8 cellular contexts compared by ENCODE assay signal in the genomic region with DNA sequence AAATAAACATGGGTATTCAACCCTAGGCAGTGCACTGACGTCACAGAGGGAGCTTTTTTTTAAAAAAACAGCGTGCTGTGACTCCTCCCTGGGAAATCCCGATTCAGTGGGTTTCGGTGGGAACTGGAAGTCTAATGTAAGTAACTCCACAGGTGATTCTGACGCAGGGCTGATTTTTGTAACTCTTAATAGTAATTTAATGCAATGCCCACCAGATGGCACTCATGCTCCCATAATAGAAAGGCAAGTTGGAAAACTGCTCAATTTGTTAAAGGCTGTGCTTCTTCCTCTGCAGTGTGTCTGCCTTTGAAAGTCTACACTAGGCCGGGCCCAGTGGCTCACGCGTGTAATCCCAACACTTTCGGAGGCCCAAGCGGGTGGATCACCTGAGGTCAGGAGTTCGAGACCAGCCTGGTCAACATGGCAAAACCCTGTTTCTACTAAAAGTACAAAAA.
DNase-seq lines count a peak whose midpoint lies in the region; ATAC-seq lines count a peak whose summit lies in the region.

No MANE protein-coding gene starts in this region.

- ATAC-seq in GM18867 (IDR thresholded peaks at IDR 0.05; ENCODE audit: unreplicated experiment) = peak; percentile 84
- ATAC-seq in HG03139 (IDR thresholded peaks at IDR 0.05; ENCODE audit: unreplicated experiment) = peak; percentile 85

- peak; percentile 90 for DNase-seq in Ammon's horn (ENCODE audit: low spot score)
- peak; percentile 23 for DNase-seq in NCI-H510A (lab: John Stamatoyannopoulos, UW)
- DNase-seq in activated CD4-positive, alpha-beta T cell treated with anti-CD3 and anti-CD28 coated beads, Interleukin-2, amount 50 U/mL, for 1 hour = peak; percentile 53
- DNase-seq in ecto neural progenitor cell (ENCODE audit: low spot score) = peak; percentile 69
- peak; percentile 92 for DNase-seq in medulla oblongata (ENCODE audit: extremely low spot score)
- peak; percentile 11 to 29 for DNase-seq in stimulated activated CD8-positive, alpha-beta memory T cell treated with anti-CD3 and anti-CD28 coated beads, Interleukin-2, amount 100 ng/mL, for 48 hours (ENCODE audit: low read depth in 2 of 2)

Comparison
In these comparisons a context has a peak if more than half of its experiments do, and no peak if none do; other contexts are left out.
1. Peak in every context shown above with its lines: DNase-seq and ATAC-seq.
2. DNase-seq: peak in every context shown above with its lines; median percentile 92 in medulla oblongata; 90 in Ammon's horn; 69 in ecto neural progenitor cell; 53 in activated CD4-positive, alpha-beta T cell treated with anti-CD3 and anti-CD28 coated beads, Interleukin-2, amount 50 U/mL, for 1 hour; 23 in NCI-H510A; 20 in stimulated activated CD8-positive, alpha-beta memory T cell treated with anti-CD3 and anti-CD28 coated beads, Interleukin-2, amount 100 ng/mL, for 48 hours.